8 cellular contexts compared by ENCODE assay signal in the genomic region with DNA sequence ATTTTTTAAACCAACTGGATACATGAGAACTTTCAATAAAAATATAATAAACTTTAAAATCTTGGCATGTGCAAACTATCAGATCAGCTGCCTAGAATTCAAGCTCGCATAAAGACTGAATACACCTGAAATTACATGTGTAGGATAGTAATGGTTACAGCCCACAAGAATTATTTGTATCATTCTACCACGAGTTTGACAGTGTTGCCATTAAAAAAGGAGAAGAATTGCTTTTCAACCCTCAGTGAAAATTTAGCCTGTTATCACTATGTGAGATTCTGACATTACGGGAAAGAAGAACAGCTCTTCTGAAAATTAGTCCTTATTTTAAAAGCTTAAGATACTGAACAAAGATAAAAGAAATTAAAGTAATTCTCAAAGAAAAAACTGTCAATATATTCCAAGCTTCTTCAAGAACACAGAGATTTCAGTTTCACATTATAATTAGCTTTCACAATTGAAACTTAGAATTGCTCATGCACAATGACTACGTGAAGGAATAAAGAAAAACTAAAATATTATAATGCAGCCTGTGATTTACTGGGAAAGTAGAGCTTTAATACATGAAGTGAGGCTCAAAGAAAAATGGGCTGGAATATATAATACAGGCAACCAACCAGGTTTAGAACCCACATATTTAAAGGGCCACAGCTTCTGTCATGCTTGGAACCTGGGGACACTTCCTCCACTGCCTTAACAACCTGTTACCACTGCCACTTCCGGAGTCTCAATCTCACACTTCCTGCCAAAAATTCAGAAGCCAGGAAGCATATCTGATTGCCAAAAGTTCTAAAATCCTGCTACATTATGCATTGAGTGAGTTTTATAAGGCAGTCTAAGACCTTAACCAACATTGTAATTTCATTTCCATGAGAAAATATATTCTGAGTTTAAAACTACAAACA. TPM values are rescaled to one million over a fixed set of nuclear protein-coding genes. Genes with fewer than 3 reads are reported as not detected.
DNase-seq lines count a peak whose midpoint lies in the region; ATAC-seq and TF ChIP-seq lines count a peak whose summit lies in the region.

No MANE protein-coding gene starts in this region.

- H3K9me3 ChIP-seq in CD8-positive, alpha-beta memory T cell (ENCODE audit: low read length), result no peaks in the 10 kb centered on the region
- H3K9me3 ChIP-seq in prostate gland, result no peaks in the 10 kb centered on the region

- no peaks in the 10 kb centered on the region for H3K9me3 Mint-ChIP-seq in CD8-positive, alpha-beta memory T cell

- H3K4me1 Mint-ChIP-seq in CD8-positive, alpha-beta memory T cell, result peaks cover 44 to 78% (median 65%) of the 10 kb centered on the region in 3 donors

- H3K4me3 Mint-ChIP-seq in CD8-positive, alpha-beta memory T cell, result peak overlapping the region; percentile 8 to 86 (median 68)

- no peak for TF ChIP-seq CTCF in brain microvascular endothelial cell (IDR thresholded peaks at IDR 0.05; ENCODE audit: low read depth, low read length, missing control alignments)
- TF ChIP-seq CTCF in prostate gland (IDR thresholded peaks at IDR 0.05), result no peak

- peak in 4 of 5 donors; percentile 18 to 76 (median 54) for DNase-seq in CD8-positive, alpha-beta memory T cell
- peak; percentile 23 for DNase-seq in activated naive CD4-positive, alpha-beta T cell treated with anti-CD3 and anti-CD28 coated beads, Interleukin-2, amount 50 U/mL, for 16 hours
- DNase-seq in C1 segment of cervical spinal cord (lab: John Stamatoyannopoulos, UW) (no peak), brain microvascular endothelial cell (no peak), prostate gland (ENCODE audit: low spot score) (no peak), NCI-H510A (lab: John Stamatoyannopoulos, UW) (no peak)

- intact Hi-C loops in prostate gland (cut with DNase I), result no loop called here

- WGBS in prostate gland, result 66% methylated on average over 5 of the region's 5 CpGs

- H3K36me3 Mint-ChIP-seq in CD8-positive, alpha-beta memory T cell, result no peaks in the 10 kb centered on the region

- ATAC-seq in GM19467 (IDR thresholded peaks at IDR 0.05; ENCODE audit: unreplicated experiment), result peak; percentile 96
- peak; percentile 69 for ATAC-seq in HG03439 (IDR thresholded peaks at IDR 0.05; ENCODE audit: unreplicated experiment)

- CTCF ChIA-PET in CD8-positive, alpha-beta memory T cell (lab: Charles Lee), result interaction anchor here (0.9 to 1.9 kb wide), 3 partner anchors 12 to 23 kb away, joined by 3 to 22 read pairs (median 5); a partner anchor contains a TSS

- in situ Hi-C loops in brain microvascular endothelial cell (cut with HindIII; ENCODE audit: low pct_ligation_motif_present, low sequenced_read_pairs), result no loop called here

- H3K27me3 ChIP-seq in CD8-positive, alpha-beta memory T cell (ENCODE audit: insufficient read depth, low read length, poor library complexity, severe bottlenecking), result no peaks in the 10 kb centered on the region
- H3K27me3 ChIP-seq in brain microvascular endothelial cell (replicated peaks), result no peaks in the 10 kb centered on the region
- H3K27me3 ChIP-seq in prostate gland (replicated peaks; ENCODE audit: insufficient read depth), result no peaks in the 10 kb centered on the region

- POLR2A ChIA-PET in CD8-positive, alpha-beta memory T cell (lab: Charles Lee), result interaction anchor here (0.5 to 2.8 kb wide), 3 partner anchors 18 to 52 kb away, joined by 3 to 62 read pairs (median 3); a partner anchor contains a TSS

- peak overlapping the region; percentile 72 to 94 (median 88) for H3K27ac Mint-ChIP-seq in CD8-positive, alpha-beta memory T cell

- H3K36me3 ChIP-seq in CD8-positive, alpha-beta memory T cell (ENCODE audit: insufficient read depth, low read length), result no peaks in the 10 kb centered on the region
- H3K36me3 ChIP-seq in brain microvascular endothelial cell (replicated peaks) (no peaks in the 10 kb centered on the region), prostate gland (no peaks in the 10 kb centered on the region)

- no peaks in the 10 kb centered on the region for H3K27me3 Mint-ChIP-seq in CD8-positive, alpha-beta memory T cell

- TF ChIP-seq POLR2A in prostate gland (IDR thresholded peaks at IDR 0.05), result no peak

- H3K4me1 ChIP-seq in CD8-positive, alpha-beta memory T cell (ENCODE audit: insufficient read depth, low read length), result peaks cover 40% of the 10 kb centered on the region
- no peaks in the 10 kb centered on the region for H3K4me1 ChIP-seq in prostate gland (replicated peaks)

- H3K27ac ChIP-seq in CD8-positive, alpha-beta memory T cell (ENCODE audit: low read depth, low read length), result no peak overlapping the region
- H3K27ac ChIP-seq in brain microvascular endothelial cell (no peak overlapping the region), prostate gland (no peak overlapping the region)

- H3K4me3 ChIP-seq in CD8-positive, alpha-beta memory T cell (ENCODE audit: low read length), result peak overlapping the region; percentile 9
- H3K4me3 ChIP-seq in brain microvascular endothelial cell (ENCODE audit: low read depth, low read length), result no peak overlapping the region
- H3K4me3 ChIP-seq in prostate gland, result no peak overlapping the region

RNA-seq across cellular contexts. Expression of a gene that starts 23.2 kb away (rescaled TPM):
- 10 to 100 TPM; 18.0 to 19.0 TPM for total RNA-seq in CD8-positive, alpha-beta memory T cell
- polyA plus RNA-seq in CD8-positive, alpha-beta memory T cell, result 20.1 TPM
- total RNA-seq in prostate gland, result 1 to 10 TPM; 4.5 to 5.1 TPM

Comparison
In these comparisons a context has a peak if more than half of its experiments do, and no peak if none do; other contexts are left out.
1. DNase-seq: peak in CD8-positive, alpha-beta memory T cell (4 of 5) and activated naive CD4-positive, alpha-beta T cell treated with anti-CD3 and anti-CD28 coated beads, Interleukin-2, amount 50 U/mL, for 16 hours (single experiment); none in C1 segment of cervical spinal cord (0 of 14), brain microvascular endothelial cell (single experiment), prostate gland (single experiment) and NCI-H510A (single experiment).